8 cellular contexts compared by ENCODE assay signal in the genomic region with DNA sequence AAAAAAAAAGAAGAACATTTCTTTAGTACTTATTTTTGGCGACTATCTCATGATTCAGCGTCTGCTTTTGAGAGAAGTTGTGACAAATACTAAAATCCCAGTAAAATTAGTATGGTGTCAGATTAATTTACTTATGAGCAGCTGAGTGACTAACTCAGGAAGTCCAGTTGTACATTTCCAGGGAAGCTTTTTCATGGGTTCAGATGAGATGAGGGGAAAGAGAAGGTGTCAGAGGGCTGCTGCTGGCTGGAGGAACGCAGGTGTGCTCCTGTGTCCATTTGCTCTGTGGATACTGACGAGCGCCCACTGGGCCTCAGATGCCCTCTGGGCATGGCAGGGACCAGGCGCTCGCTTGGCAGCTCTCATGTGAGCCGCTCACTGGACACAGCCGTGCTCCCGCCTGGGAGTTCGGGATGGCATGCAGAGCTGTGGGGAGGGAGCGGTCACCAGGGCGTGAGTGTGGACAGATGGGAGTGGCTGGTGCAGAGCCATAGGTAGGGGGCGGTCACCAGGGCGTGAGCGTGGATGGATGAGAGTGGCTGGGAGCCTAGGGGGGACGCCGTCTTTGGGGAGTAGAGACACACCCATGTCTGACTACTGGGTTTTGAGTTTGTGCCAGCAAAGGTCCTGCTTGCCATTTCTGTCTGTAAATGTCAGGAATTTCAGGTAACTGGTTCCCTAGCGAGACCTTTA. TPM values are rescaled to one million over a fixed set of nuclear protein-coding genes. Genes with fewer than 3 reads are reported as not detected.
DNase-seq lines count a peak whose midpoint lies in the region; ATAC-seq and TF ChIP-seq lines count a peak whose summit lies in the region.

No MANE protein-coding gene starts in this region.

- H3K4me1 Mint-ChIP-seq in activated T-cell treated with anti-CD3 and anti-CD28 coated beads, Interleukin-2, amount 50 U/mL, for 24 hours (ENCODE audit: low read depth) = peaks cover 37% of the 10 kb centered on the region
- H3K4me1 Mint-ChIP-seq in activated T-cell treated with anti-CD3 and anti-CD28 coated beads, Interleukin-2, amount 50 U/mL, for 72 hours (ENCODE audit: low read depth) = peaks cover 16% of the 10 kb centered on the region

- no peaks in the 10 kb centered on the region for H3K4me1 ChIP-seq in right lobe of liver
- peaks cover 49% of the 10 kb centered on the region for H3K4me1 ChIP-seq in upper lobe of right lung

- H3K9me3 Mint-ChIP-seq in activated T-cell treated with anti-CD3 and anti-CD28 coated beads, Interleukin-2, amount 50 U/mL, for 24 hours = no peaks in the 10 kb centered on the region
- H3K9me3 Mint-ChIP-seq in activated T-cell treated with anti-CD3 and anti-CD28 coated beads, Interleukin-2, amount 50 U/mL, for 72 hours = no peaks in the 10 kb centered on the region

- H3K4me3 Mint-ChIP-seq in activated T-cell treated with anti-CD3 and anti-CD28 coated beads, Interleukin-2, amount 50 U/mL, for 24 hours = no peak overlapping the region
- H3K4me3 Mint-ChIP-seq in activated T-cell treated with anti-CD3 and anti-CD28 coated beads, Interleukin-2, amount 50 U/mL, for 72 hours = no peak overlapping the region

- H3K27ac ChIP-seq in right lobe of liver (peak overlapping the region in 2 of 3 donors; percentile 25 to 50), upper lobe of right lung (peak overlapping the region; percentile 61)

- peak overlapping the region; percentile 41 for H3K27ac Mint-ChIP-seq in activated T-cell treated with anti-CD3 and anti-CD28 coated beads, Interleukin-2, amount 50 U/mL, for 24 hours
- no peak overlapping the region for H3K27ac Mint-ChIP-seq in activated T-cell treated with anti-CD3 and anti-CD28 coated beads, Interleukin-2, amount 50 U/mL, for 72 hours

- DNase-seq in activated T-cell treated with anti-CD3 and anti-CD28 coated beads, Interleukin-2, amount 50 U/mL, for 24 hours = no peak
- DNase-seq in activated T-cell treated with anti-CD3 and anti-CD28 coated beads, Interleukin-2, amount 50 U/mL, for 72 hours = no peak
- DNase-seq in cerebellum (ENCODE audit: low spot score) = peak; percentile 49
- DNase-seq in right lobe of liver = no peak
- no peak for DNase-seq in upper lobe of right lung
- DNase-seq in NCI-H146 (lab: John Stamatoyannopoulos, UW) = no peak
- DNase-seq in AG08396 (ENCODE audit: low spot score) = no peak

- intact Hi-C loops in right lobe of liver (cut with DNase I) (loop anchor here (5.0 kb wide), 1 partner anchor 177 kb away; no protein-coding TSS in a partner anchor), upper lobe of right lung (cut with DNase I) (no loop called here)

- no peak for TF ChIP-seq CTCF in right lobe of liver (IDR thresholded peaks at IDR 0.05)
- no peak for TF ChIP-seq CTCF in upper lobe of right lung (IDR thresholded peaks at IDR 0.05)

- no peak for ATAC-seq in activated T-cell treated with anti-CD3 and anti-CD28 coated beads, Interleukin-2, amount 50 U/mL, for 72 hours (replicated peaks in 1 of 2)
- ATAC-seq in right lobe of liver (peak in 1 of 4 donors; percentile 5), upper lobe of right lung (peak; percentile 17), HG02571 (IDR thresholded peaks at IDR 0.05; ENCODE audit: unreplicated experiment) (no peak)

- peaks cover 45% of the 10 kb centered on the region for H3K36me3 Mint-ChIP-seq in activated T-cell treated with anti-CD3 and anti-CD28 coated beads, Interleukin-2, amount 50 U/mL, for 24 hours (ENCODE audit: low read depth)
- no peaks in the 10 kb centered on the region for H3K36me3 Mint-ChIP-seq in activated T-cell treated with anti-CD3 and anti-CD28 coated beads, Interleukin-2, amount 50 U/mL, for 72 hours (ENCODE audit: insufficient read depth in 2 of 2)

- H3K9me3 ChIP-seq in right lobe of liver = no peaks in the 10 kb centered on the region
- H3K9me3 ChIP-seq in upper lobe of right lung = no peaks in the 10 kb centered on the region

- H3K27me3 Mint-ChIP-seq in activated T-cell treated with anti-CD3 and anti-CD28 coated beads, Interleukin-2, amount 50 U/mL, for 24 hours = no peaks in the 10 kb centered on the region
- no peaks in the 10 kb centered on the region for H3K27me3 Mint-ChIP-seq in activated T-cell treated with anti-CD3 and anti-CD28 coated beads, Interleukin-2, amount 50 U/mL, for 72 hours (ENCODE audit: low read depth)

- H3K27me3 ChIP-seq in right lobe of liver (no peaks in the 10 kb centered on the region), upper lobe of right lung (no peaks in the 10 kb centered on the region)

- 30% methylated on average over 4 of the region's 19 CpGs for WGBS in right lobe of liver (ENCODE audit: insufficient coverage, low coverage, low lambda C conversion rate, missing lambda C conversion rate)

- H3K36me3 ChIP-seq in right lobe of liver = no peaks in the 10 kb centered on the region
- no peaks in the 10 kb centered on the region for H3K36me3 ChIP-seq in upper lobe of right lung

- no peak for TF ChIP-seq POLR2A in right lobe of liver (IDR thresholded peaks at IDR 0.05)

- H3K4me3 ChIP-seq in right lobe of liver = no peak overlapping the region
- no peak overlapping the region for H3K4me3 ChIP-seq in upper lobe of right lung

RNA-seq across cellular contexts. Expression of gene ADARB1, which starts 55.0 kb away (rescaled TPM):
- total RNA-seq in activated T-cell treated with anti-CD3 and anti-CD28 coated beads, Interleukin-2, amount 50 U/mL, for 72 hours = 10 to 100 TPM; 41.7 to 45.3 TPM
- total RNA-seq in cerebellum = 42.6 TPM
- total RNA-seq in right lobe of liver = 1 to 10 TPM; 4.7 to 9.9 (median 8.6) TPM
- total RNA-seq in upper lobe of right lung = 73.6 TPM
